In genomic region chr21:33325222-33326067, GRCh38 we compare ENCODE assay signal across 8 cellular contexts. TPM values are rescaled to one million over a fixed set of nuclear protein-coding genes. Genes with fewer than 3 reads are reported as not detected.
A peak's percentile ranks its signal among the peaks of the same experiment; 100 is the strongest.
DNase-seq lines count a peak whose midpoint lies in the region; ATAC-seq lines count a peak whose summit lies in the region.

No MANE protein-coding gene starts in this region.

- H3K9me3 ChIP-seq in mucosa of rectum (ENCODE audit: control insufficient read depth in 2 of 2, low read length in 2 of 2), result no peaks in the 10 kb centered on the region

- H3K27ac ChIP-seq in epithelial cell of prostate (peak overlapping the region; percentile 81), mucosa of rectum (ENCODE audit: low read depth in 2 of 2, low read length in 2 of 2) (peak overlapping the region; percentile 98 to 100)

- H3K4me1 ChIP-seq in mucosa of rectum (ENCODE audit: control insufficient read depth in 2 of 2, insufficient read depth in 2 of 2, low read length in 2 of 2), result peaks cover 10 to 11% of the 10 kb centered on the region in 2 donors

- H3K4me3 Mint-ChIP-seq in activated CD8-positive, alpha-beta memory T cell treated with anti-CD3 and anti-CD28 coated beads, Interleukin-2, amount 10 ng/mL, durations not matched to agents 7 days and 5 days, result no peak overlapping the region

- peak overlapping the region; percentile 93 to 97 for H3K9ac ChIP-seq in mucosa of rectum (ENCODE audit: low read depth in 1 of 2, low read length in 2 of 2)

- no peaks in the 10 kb centered on the region for H3K9me3 Mint-ChIP-seq in activated CD8-positive, alpha-beta memory T cell treated with anti-CD3 and anti-CD28 coated beads, Interleukin-2, amount 10 ng/mL, durations not matched to agents 7 days and 5 days (ENCODE audit: low read depth)

- CTCF ChIA-PET in activated CD8-positive, alpha-beta memory T cell treated with anti-CD3 and anti-CD28 coated beads, Interleukin-2, amount 10 ng/mL, durations not matched to agents 7 days and 5 days (lab: Charles Lee), result interaction anchor here (0.6 to 2.4 kb wide), 13 partner anchors 21 to 155 kb away, joined by 3 to 39 read pairs (median 4); no protein-coding TSS in a partner anchor

- DNase-seq in AG08396 (ENCODE audit: low spot score) (peak; percentile 50), NCI-H460 (ENCODE audit: extremely low read depth, low read depth) (peak; percentile 6), epithelial cell of prostate (ENCODE audit: low read depth, low spot score) (peak; percentile 18)
- DNase-seq in activated CD8-positive, alpha-beta memory T cell treated with anti-CD3 and anti-CD28 coated beads, Interleukin-2, amount 10 ng/mL, durations not matched to agents 7 days and 5 days, result peak; percentile 77
- DNase-seq in stimulated activated CD8-positive, alpha-beta memory T cell treated with anti-CD3 and anti-CD28 coated beads, Interleukin-4, amount 100 ng/mL, for 48 hours, result peak; percentile 76

- no peak overlapping the region for H3K27ac Mint-ChIP-seq in activated CD8-positive, alpha-beta memory T cell treated with anti-CD3 and anti-CD28 coated beads, Interleukin-2, amount 10 ng/mL, durations not matched to agents 7 days and 5 days

- peak; percentile 28 for ATAC-seq in GM18861 (IDR thresholded peaks at IDR 0.05; ENCODE audit: unreplicated experiment)
- ATAC-seq in HG03103 (IDR thresholded peaks at IDR 0.05; ENCODE audit: low read depth, unreplicated experiment), result peak; percentile 34
- ATAC-seq in activated CD8-positive, alpha-beta memory T cell treated with anti-CD3 and anti-CD28 coated beads, Interleukin-2, amount 10 ng/mL, durations not matched to agents 7 days and 5 days, result peak; percentile 37

- H3K27me3 ChIP-seq in mucosa of rectum (ENCODE audit: control insufficient read depth in 2 of 2, insufficient read depth in 2 of 2, low read length in 2 of 2), result no peaks in the 10 kb centered on the region

- peaks cover 9% of the 10 kb centered on the region for H3K36me3 Mint-ChIP-seq in activated CD8-positive, alpha-beta memory T cell treated with anti-CD3 and anti-CD28 coated beads, Interleukin-2, amount 10 ng/mL, durations not matched to agents 7 days and 5 days

- H3K4me1 Mint-ChIP-seq in activated CD8-positive, alpha-beta memory T cell treated with anti-CD3 and anti-CD28 coated beads, Interleukin-2, amount 10 ng/mL, durations not matched to agents 7 days and 5 days, result peaks cover 21% of the 10 kb centered on the region

- H3K36me3 ChIP-seq in mucosa of rectum (ENCODE audit: control insufficient read depth in 2 of 2, insufficient read depth in 2 of 2, low read length in 2 of 2), result no peaks in the 10 kb centered on the region

- H3K27me3 Mint-ChIP-seq in activated CD8-positive, alpha-beta memory T cell treated with anti-CD3 and anti-CD28 coated beads, Interleukin-2, amount 10 ng/mL, durations not matched to agents 7 days and 5 days, result no peaks in the 10 kb centered on the region

- H3K4me3 ChIP-seq in mucosa of rectum (ENCODE audit: low read length in 2 of 2), result peak overlapping the region; percentile 87 to 93

RNA-seq across cellular contexts. Expression of gene IFNAR1, which starts 0.7 kb away (rescaled TPM):
- 7.6 and 11.0 TPM in 2 replicates for total RNA-seq in NCI-H460 (2014; rRNA removed; shearing (Covaris generic))
- polyA plus RNA-seq in NCI-H460 (2014; cell fraction: nucleus; rRNA removed), result 1.9 and 2.3 TPM in 2 replicates
- total RNA-seq in activated CD8-positive, alpha-beta memory T cell treated with anti-CD3 and anti-CD28 coated beads, Interleukin-2, amount 10 ng/mL, durations not matched to agents 7 days and 5 days, result 10 to 100 TPM; 26.2 to 30.8 TPM

RNA-seq across cellular contexts. Expression of gene IL10RB, which starts 59.3 kb away (rescaled TPM):
- 25.4 and 28.2 TPM in 2 replicates for total RNA-seq in NCI-H460 (2014; rRNA removed; shearing (Covaris generic))
- polyA plus RNA-seq in NCI-H460 (2014; cell fraction: nucleus; rRNA removed), result 12.6 and 15.1 TPM in 2 replicates
- 10 to 100 TPM; 30.9 to 34.9 TPM for total RNA-seq in activated CD8-positive, alpha-beta memory T cell treated with anti-CD3 and anti-CD28 coated beads, Interleukin-2, amount 10 ng/mL, durations not matched to agents 7 days and 5 days

Comparison
In these comparisons a context has a peak if more than half of its experiments do, and no peak if none do; other contexts are left out.
1. Peak in every context shown above with its lines: DNase-seq, ATAC-seq, H3K4me3 ChIP-seq and H3K27ac ChIP-seq.
2. DNase-seq: peak in every context shown above with its lines; median percentile 77 in activated CD8-positive, alpha-beta memory T cell treated with anti-CD3 and anti-CD28 coated beads, Interleukin-2, amount 10 ng/mL, durations not matched to agents 7 days and 5 days; 76 in stimulated activated CD8-positive, alpha-beta memory T cell treated with anti-CD3 and anti-CD28 coated beads, Interleukin-4, amount 100 ng/mL, for 48 hours; 50 in AG08396; 18 in epithelial cell of prostate; 6 in NCI-H460.